7 cellular contexts compared by ENCODE assay signal in genomic region chr6:159691133-159691962, GRCh38. TPM values are rescaled to one million over a fixed set of nuclear protein-coding genes. Genes with fewer than 3 reads are reported as not detected.
DNase-seq lines count a peak whose midpoint lies in the region; TF ChIP-seq lines count a peak whose summit lies in the region.

No MANE protein-coding gene starts in this region.

- TF ChIP-seq CTCF in DOHH2 (IDR thresholded peaks at IDR 0.05; ENCODE audit: low read depth, low read length, poor library complexity, severe bottlenecking) (peak; percentile 77), HFF-Myc (IDR thresholded peaks at IDR 0.05; ENCODE audit: low read depth, low read length, missing control alignments) (peak; percentile 55), OCI-LY7 (conservative IDR thresholded peaks at IDR 0.05; ENCODE audit: low read length) (peak; percentile 95)

- H2AFZ ChIP-seq in OCI-LY7 (ENCODE audit: low read length), result no peak overlapping the region

- no peak overlapping the region; the same call in 1 of the 2 replicates for H3K27ac ChIP-seq in DOHH2 (ENCODE audit: low read depth, low read length)
- peak overlapping the region; percentile 40 for H3K27ac ChIP-seq in OCI-LY7 (ENCODE audit: low read depth, low read length, poor library complexity, severe bottlenecking)
- H3K27ac ChIP-seq in caudate nucleus (ENCODE audit: low read depth, low read length), result peak overlapping the region; percentile 99

- DNase-seq in HFF-Myc (ENCODE audit: extremely low read depth, low read depth), result peak; percentile 59
- DNase-seq in OCI-LY7 (ENCODE audit: low spot score), result peak; percentile 75
- peak in 4 of 61 donors; percentile 5 to 24 (median 8) for DNase-seq in caudate nucleus (lab: John Stamatoyannopoulos, UW)
- DNase-seq in left kidney (ENCODE audit: low read depth, low spot score), result peak; percentile 82
- DNase-seq in stromal cell of bone marrow (ENCODE audit: low read depth), result peak; percentile 82
- no peak for DNase-seq in HK-2 (ENCODE audit: unreplicated experiment)

- peak overlapping the region; percentile 91 for H3K4me3 ChIP-seq in DOHH2 (ENCODE audit: low read length)
- peak overlapping the region; percentile 73 for H3K4me3 ChIP-seq in HFF-Myc (replicated peaks; ENCODE audit: low read depth, low read length)
- peak overlapping the region; percentile 78 for H3K4me3 ChIP-seq in OCI-LY7 (ENCODE audit: low read depth, low read length, poor library complexity, severe bottlenecking)

- H3K4me1 ChIP-seq in DOHH2 (ENCODE audit: control insufficient read depth, low read length), result peaks cover 35% of the 10 kb centered on the region
- H3K4me1 ChIP-seq in OCI-LY7 (ENCODE audit: insufficient read depth, low read length, poor library complexity, severe bottlenecking), result peaks cover 21% of the 10 kb centered on the region

- no peaks in the 10 kb centered on the region for H3K27me3 ChIP-seq in DOHH2 (ENCODE audit: control insufficient read depth, low read length)

- H3K79me2 ChIP-seq in DOHH2 (ENCODE audit: control insufficient read depth, low read length), result peaks cover 51% of the 10 kb centered on the region
- peaks cover 24% of the 10 kb centered on the region; the same call in 1 of the 2 replicates for H3K79me2 ChIP-seq in OCI-LY7 (ENCODE audit: insufficient read depth, low read depth, low read length)

- POLR2A ChIA-PET in OCI-LY7 (lab: Charles Lee), result interaction anchor here (0.6 to 2.0 kb wide), 15 partner anchors 9 to 529 kb away, joined by 3 to 8 read pairs (median 4); partner anchors contain the start of gene WTAP

- no peaks in the 10 kb centered on the region; the same call in 1 of the 2 replicates for H3F3A ChIP-seq in DOHH2 (ENCODE audit: control insufficient read depth, insufficient read depth)

- H3K9me2 ChIP-seq in DOHH2 (replicated peaks; ENCODE audit: control insufficient read depth, low read length), result no peaks in the 10 kb centered on the region
- no peaks in the 10 kb centered on the region for H3K9me2 ChIP-seq in OCI-LY7 (ENCODE audit: insufficient read depth, low read length)

- CTCF ChIA-PET in OCI-LY7 (lab: Charles Lee; ENCODE audit: unreplicated experiment), result interaction anchor here (0.8 kb wide), 1 partner anchor 99 kb away, joined by 3 read pairs; the partner anchor contains the start of gene MRPL18

- peaks cover 48% of the 10 kb centered on the region for H3K36me3 ChIP-seq in DOHH2 (ENCODE audit: control insufficient read depth, low read length)
- H3K36me3 ChIP-seq in OCI-LY7 (ENCODE audit: insufficient read depth, low read length), result peaks cover 32% of the 10 kb centered on the region

- H4K20me1 ChIP-seq in DOHH2 (ENCODE audit: control insufficient read depth, insufficient read depth, low read depth, low read length) (no peaks in the 10 kb centered on the region), OCI-LY7 (ENCODE audit: insufficient read depth, low read length) (peaks cover 9% of the 10 kb centered on the region; the same call in 1 of the 2 replicates)

- TSS peak; percentile 76 for BruUV-seq in OCI-LY7 (replicated peaks; lab: Mats Ljungman, UMichigan)

- no peaks in the 10 kb centered on the region for H3K9me3 ChIP-seq in DOHH2 (ENCODE audit: control insufficient read depth, insufficient read depth, low read length)
- no peaks in the 10 kb centered on the region for H3K9me3 ChIP-seq in OCI-LY7 (ENCODE audit: low read length)

- intact Hi-C loops in OCI-LY7 (cut with micrococcal nuclease; ENCODE audit: unreplicated experiment), result loop anchor here (1.0 to 10.0 kb wide), 5 partner anchors 162 to 763 kb away; partner anchors contain the start of gene IGF2R

- H3K4me2 ChIP-seq in DOHH2 (ENCODE audit: low read length) (peak overlapping the region; percentile 100), OCI-LY7 (ENCODE audit: low read length) (peak overlapping the region; percentile 90)

RNA-seq across cellular contexts. Expression of gene SOD2, which starts 1.7 kb away (rescaled TPM):
- total RNA-seq in OCI-LY7 (2014; rRNA removed; shearing (Covaris generic)), result 29.7 and 36.4 TPM in 2 replicates
- total RNA-seq in OCI-LY7 (2022), result 49.2 and 51.8 TPM in 2 replicates

RNA-seq across cellular contexts. Expression of gene WTAP, which starts 36.0 kb away (rescaled TPM):
- total RNA-seq in OCI-LY7 (2014; rRNA removed; shearing (Covaris generic)), result 93.3 and 99.3 TPM in 2 replicates
- 115 and 117 TPM in 2 replicates for total RNA-seq in OCI-LY7 (2022)
